ENCODE assay signal across 36 cellular contexts in the genomic region with DNA sequence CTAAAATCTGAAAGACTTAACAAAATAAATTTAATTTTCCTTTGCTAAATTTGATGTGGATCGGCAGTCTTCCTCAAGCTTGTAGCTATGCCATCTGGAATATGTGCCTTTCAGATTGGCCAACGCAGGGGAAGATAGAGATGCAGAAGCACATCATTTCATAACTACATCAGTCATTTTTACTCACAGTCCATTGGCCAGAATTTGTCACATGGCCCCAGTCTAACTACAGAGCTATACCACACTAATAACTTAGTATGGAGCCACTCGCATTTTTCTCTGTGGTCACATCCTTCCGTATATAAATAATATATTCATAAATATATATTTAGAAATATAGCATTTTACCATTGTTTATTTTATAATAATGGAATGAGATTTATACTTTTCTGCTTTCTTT. TPM values are rescaled to one million over a fixed set of nuclear protein-coding genes. Genes with fewer than 3 reads are reported as not detected.
"Had no signal": no experiment of that assay in that cellular context is flagged by ENCODE, and none has a peak within 500 bp of the region (broad histone marks: within the 10 kb centered on the region; RNA-seq: fewer than 3 reads in every experiment).

No MANE protein-coding gene starts in this region.

- H3K27me3 Mint-ChIP-seq: activated naive CD4-positive, alpha-beta T cell treated with anti-CD3 and anti-CD28 coated beads, Interleukin-2, amount 10 ng/mL, durations not matched to agents 7 days and 5 days; brain had no signal

- H3K4me1 Mint-ChIP-seq: activated naive CD4-positive, alpha-beta T cell treated with anti-CD3 and anti-CD28 coated beads, Interleukin-2, amount 10 ng/mL, durations not matched to agents 7 days and 5 days; activated naive CD4-positive, alpha-beta T cell treated with anti-CD3 and anti-CD28 coated beads, Interleukin-2, amount 50 U/mL, for 24 hours; activated naive CD8-positive, alpha-beta T cell treated with anti-CD3 and anti-CD28 coated beads for 36 hours; activated naive CD8-positive, alpha-beta T cell treated with anti-CD3 and anti-CD28 coated beads, Interleukin-2, amount 10 ng/mL, durations not matched to agents 7 days and 5 days; activated naive CD8-positive, alpha-beta T cell treated with anti-CD3 and anti-CD28 coated beads, Interleukin-2, amount 50 U/mL, for 24 hours; activated T-helper 17 cell treated with anti-CD3 and anti-CD28 coated beads, Interleukin-2, amount 50 U/mL, for 72 hours; brain; central memory CD8-positive, alpha-beta T cell had no signal

- DNase-seq: activated effector memory CD4-positive, alpha-beta T cell treated with anti-CD3 and anti-CD28 coated beads, Interleukin-2, amount 50 U/mL, for 16 hours; activated effector memory CD4-positive, alpha-beta T cell treated with Interleukin-2 at 50 U/mL for 16 hours; activated gamma-delta T cell; activated gamma-delta T cell treated with Interleukin-2 at 50 U/mL for 16 hours; activated naive CD4-positive, alpha-beta T cell; activated naive CD4-positive, alpha-beta T cell treated with anti-CD3 and anti-CD28 coated beads for 36 hours; activated naive CD4-positive, alpha-beta T cell treated with anti-CD3 and anti-CD28 coated beads, Interleukin-2, amount 10 ng/mL, durations not matched to agents 7 days and 5 days; activated naive CD4-positive, alpha-beta T cell treated with anti-CD3 and anti-CD28 coated beads, Interleukin-2, amount 50 U/mL, for 16 hours; activated naive CD4-positive, alpha-beta T cell treated with Interleukin-2 at 50 U/mL for 16 hours; activated naive CD8-positive, alpha-beta T cell treated with anti-CD3 and anti-CD28 coated beads for 36 hours; activated naive CD8-positive, alpha-beta T cell treated with anti-CD3 and anti-CD28 coated beads, Interleukin-2, amount 10 ng/mL, durations not matched to agents 7 days and 5 days; activated naive CD8-positive, alpha-beta T cell treated with anti-CD3 and anti-CD28 coated beads, Interleukin-2, amount 50 U/mL, for 24 hours; activated T-cell treated with anti-CD3 and anti-CD28 coated beads, Interleukin-2, amount 50 U/mL, for 48 hours; activated T-cell treated with anti-CD3 and anti-CD28 coated beads, Interleukin-2, amount 50 U/mL, for 72 hours; adrenal gland; amniotic stem cell; amygdala; anterior cingulate cortex; aorta; body of pancreas; brain microvascular endothelial cell; caudate nucleus; central memory CD4-positive, alpha-beta T cell; cerebellar nuclear complex; colonic mucosa had no signal

- H3K27me3 ChIP-seq: adrenal gland, ascending aorta, body of pancreas, brain microvascular endothelial cell, breast epithelium, cardiac muscle cell, colonic mucosa had no signal

- H3K27ac Mint-ChIP-seq: activated naive CD4-positive, alpha-beta T cell treated with anti-CD3 and anti-CD28 coated beads for 36 hours; activated naive CD4-positive, alpha-beta T cell treated with anti-CD3 and anti-CD28 coated beads, Interleukin-2, amount 10 ng/mL, durations not matched to agents 7 days and 5 days; activated naive CD4-positive, alpha-beta T cell treated with anti-CD3 and anti-CD28 coated beads, Interleukin-2, amount 50 U/mL, for 24 hours; activated naive CD4-positive, alpha-beta T cell treated with anti-CD3 and anti-CD28 coated beads, Interleukin-2, amount 50 U/mL, for 72 hours; activated naive CD8-positive, alpha-beta T cell; activated naive CD8-positive, alpha-beta T cell treated with anti-CD3 and anti-CD28 coated beads for 36 hours; activated naive CD8-positive, alpha-beta T cell treated with anti-CD3 and anti-CD28 coated beads, Interleukin-2, amount 10 ng/mL, durations not matched to agents 7 days and 5 days; activated naive CD8-positive, alpha-beta T cell treated with anti-CD3 and anti-CD28 coated beads, Interleukin-2, amount 50 U/mL, for 24 hours; activated T-cell treated with anti-CD3 and anti-CD28 coated beads, Interleukin-2, amount 50 U/mL, for 72 hours; activated T-helper 1 cell treated with anti-CD3 and anti-CD28 coated beads, Interleukin-12 subunit alpha, Interleukin-12 subunit beta, Interleukin-2, Interleukin-4 antibody, amounts not matched to agents 30 ng/mL and 10 ng/mL and 1 ng/mL, durations not matched to agents 14 hours and 24 hours and 36 hours; activated T-helper 17 cell treated with anti-CD3 and anti-CD28 coated beads, Interleukin-2, amount 50 U/mL, for 72 hours; activated T-helper 2 cell treated with anti-CD3 and anti-CD28 coated beads, Interferon-gamma antibody, Interleukin-2, Interleukin-4, amounts not matched to agents 10 μg/mL and 5 μg/mL and 100 μg/mL, durations not matched to agents 14 hours and 24 hours and 36 hours; brain had no signal

- H3K4me1 ChIP-seq: adrenal gland, ascending aorta, body of pancreas, breast epithelium, colonic mucosa had no signal

- ATAC-seq: activated naive CD4-positive, alpha-beta T cell treated with anti-CD3 and anti-CD28 coated beads, Interleukin-2, amount 50 U/mL, for 72 hours; activated naive CD8-positive, alpha-beta T cell treated with anti-CD3 and anti-CD28 coated beads, Interleukin-2, amount 50 U/mL, for 24 hours; activated T-cell treated with anti-CD3 and anti-CD28 coated beads, Interleukin-2, amount 50 U/mL, for 72 hours; activated T-helper 17 cell treated with anti-CD3 and anti-CD28 coated beads, Interleukin-2, amount 50 U/mL, for 72 hours; body of pancreas had no signal

- H3K36me3 ChIP-seq: adrenal gland, ascending aorta, brain microvascular endothelial cell, cardiac muscle cell, colonic mucosa had no signal

- H3K4me3 Mint-ChIP-seq: activated naive CD4-positive, alpha-beta T cell treated with anti-CD3 and anti-CD28 coated beads for 36 hours; activated naive CD4-positive, alpha-beta T cell treated with anti-CD3 and anti-CD28 coated beads, Interleukin-2, amount 10 ng/mL, durations not matched to agents 7 days and 5 days; activated naive CD4-positive, alpha-beta T cell treated with anti-CD3 and anti-CD28 coated beads, Interleukin-2, amount 50 U/mL, for 24 hours; activated naive CD8-positive, alpha-beta T cell; activated naive CD8-positive, alpha-beta T cell treated with anti-CD3 and anti-CD28 coated beads for 36 hours; activated naive CD8-positive, alpha-beta T cell treated with anti-CD3 and anti-CD28 coated beads, Interleukin-2, amount 10 ng/mL, durations not matched to agents 7 days and 5 days; activated naive CD8-positive, alpha-beta T cell treated with anti-CD3 and anti-CD28 coated beads, Interleukin-2, amount 50 U/mL, for 24 hours; activated T-cell treated with anti-CD3 and anti-CD28 coated beads, Interleukin-2, amount 50 U/mL, for 72 hours; activated T-helper 1 cell treated with anti-CD3 and anti-CD28 coated beads, Interleukin-12 subunit alpha, Interleukin-12 subunit beta, Interleukin-2, Interleukin-4 antibody, amounts not matched to agents 30 ng/mL and 10 ng/mL and 1 ng/mL, durations not matched to agents 14 hours and 24 hours and 36 hours; activated T-helper 17 cell treated with anti-CD3 and anti-CD28 coated beads, Interleukin-2, amount 50 U/mL, for 72 hours; brain; central memory CD8-positive, alpha-beta T cell had no signal

- H3K27ac ChIP-seq: adrenal gland, ascending aorta, body of pancreas, brain microvascular endothelial cell, breast epithelium, cardiac muscle cell, colonic mucosa had no signal

- H3K36me3 Mint-ChIP-seq: activated naive CD4-positive, alpha-beta T cell treated with anti-CD3 and anti-CD28 coated beads, Interleukin-2, amount 10 ng/mL, durations not matched to agents 7 days and 5 days; activated naive CD8-positive, alpha-beta T cell; activated naive CD8-positive, alpha-beta T cell treated with anti-CD3 and anti-CD28 coated beads for 36 hours; activated naive CD8-positive, alpha-beta T cell treated with anti-CD3 and anti-CD28 coated beads, Interleukin-2, amount 10 ng/mL, durations not matched to agents 7 days and 5 days; brain had no signal

- H3K9me3 ChIP-seq: adrenal gland, ascending aorta, colonic mucosa had no signal

- H3K4me3 ChIP-seq: adrenal gland, ascending aorta, body of pancreas, breast epithelium, cardiac muscle cell, colonic mucosa had no signal

RNA-seq across cellular contexts. Expression of gene PRRX1, which starts 59.0 kb away (rescaled TPM):
- total RNA-seq: activated naive CD4-positive, alpha-beta T cell treated with anti-CD3 and anti-CD28 coated beads for 36 hours; activated naive CD4-positive, alpha-beta T cell treated with anti-CD3 and anti-CD28 coated beads, Interleukin-2, amount 50 U/mL, for 72 hours; activated naive CD8-positive, alpha-beta T cell treated with anti-CD3 and anti-CD28 coated beads for 36 hours; activated naive CD8-positive, alpha-beta T cell treated with anti-CD3 and anti-CD28 coated beads, Interleukin-2, amount 10 ng/mL, durations not matched to agents 7 days and 5 days; activated T-cell treated with anti-CD3 and anti-CD28 coated beads, Interleukin-2, amount 50 U/mL, for 72 hours; activated T-helper 1 cell treated with anti-CD3 and anti-CD28 coated beads, Interleukin-12 subunit alpha, Interleukin-12 subunit beta, Interleukin-2, Interleukin-4 antibody, amounts not matched to agents 30 ng/mL and 10 ng/mL and 1 ng/mL, durations not matched to agents 14 hours and 24 hours and 36 hours; activated T-helper 17 cell treated with anti-CD3 and anti-CD28 coated beads, Interleukin-2, amount 50 U/mL, for 72 hours; activated T-helper 2 cell treated with anti-CD3 and anti-CD28 coated beads, Interferon-gamma antibody, Interleukin-2, Interleukin-4, amounts not matched to agents 10 μg/mL and 5 μg/mL and 100 μg/mL, durations not matched to agents 14 hours and 24 hours and 36 hours had no signal
